Comparison of ENCODE assay signal across 18 cellular contexts in the genomic region with DNA sequence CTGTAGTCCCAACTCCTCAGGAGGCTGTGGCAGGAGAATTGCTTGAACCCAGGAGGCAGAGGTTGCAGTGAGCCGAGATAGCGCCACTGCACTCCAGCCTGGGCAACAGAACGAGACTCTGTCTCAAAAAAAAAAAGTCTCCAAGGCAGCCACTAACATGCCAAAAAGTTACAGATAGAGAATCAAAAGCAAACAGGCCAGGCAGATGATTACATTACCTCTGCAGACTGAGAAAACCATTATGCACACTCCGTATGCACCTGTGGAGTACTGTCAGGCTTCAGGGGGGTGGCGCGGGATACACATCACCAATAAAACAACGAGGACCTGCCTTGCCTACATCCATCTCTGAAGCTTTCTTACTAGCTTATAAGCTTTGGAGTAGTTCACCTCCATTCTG. TPM values are rescaled to one million over a fixed set of nuclear protein-coding genes. Genes with fewer than 3 reads are reported as not detected.
DNase-seq lines count a peak whose midpoint lies in the region; ATAC-seq and TF ChIP-seq lines count a peak whose summit lies in the region.
"Had no signal": no experiment of that assay in that cellular context is flagged by ENCODE, and none has a peak within 500 bp of the region (broad histone marks: within the 10 kb centered on the region; RNA-seq: fewer than 3 reads in every experiment).

No MANE protein-coding gene starts in this region.

- H3K27ac ChIP-seq in body of pancreas (peak overlapping the region in 3 of 4 donors; percentile 45 to 53 (median 47)), trophoblast cell (ENCODE audit: low read depth, low read length) (no peak overlapping the region), thoracic aorta (peak overlapping the region in 1 of 2 donors; percentile 70)
- H3K27ac ChIP-seq: BLaER1 treated with 17β-estradiol and CSF1 and Interleukin-3, amounts not matched to agents 10 nM and 100 nM; GM23248; HL-60 had no signal

- H3K36me3 Mint-ChIP-seq in T-helper 17 cell (ENCODE audit: low read depth), result no peaks in the 10 kb centered on the region

- H3K79me1 ChIP-seq in trophoblast cell (ENCODE audit: low read length), result no peaks in the 10 kb centered on the region

- intact Hi-C loops in body of pancreas (cut with DNase I), result loop anchor here (10.0 kb wide), 1 partner anchor 131 kb away; no protein-coding TSS in a partner anchor

- no peak overlapping the region for H4K12ac ChIP-seq in trophoblast cell (ENCODE audit: low read depth, low read length)

- no peak overlapping the region for H3K18ac ChIP-seq in trophoblast cell (ENCODE audit: low read length)

- H3K27me3 ChIP-seq in body of pancreas (no peaks in the 10 kb centered on the region), trophoblast cell (ENCODE audit: insufficient read depth, low read length) (no peaks in the 10 kb centered on the region), thoracic aorta (replicated peaks; ENCODE audit: insufficient read depth) (no peaks in the 10 kb centered on the region), MG63 (no peaks in the 10 kb centered on the region)
- H3K27me3 ChIP-seq: BLaER1 treated with 17β-estradiol and CSF1 and Interleukin-3, amounts not matched to agents 10 nM and 100 nM had no signal

- H3K4ac ChIP-seq in trophoblast cell (ENCODE audit: low read depth, low read length), result peak overlapping the region; percentile 2

- no peak overlapping the region for H3K4me2 ChIP-seq in trophoblast cell (ENCODE audit: low read length)
- H3K4me2 ChIP-seq: BLaER1 treated with 17β-estradiol and CSF1 and Interleukin-3, amounts not matched to agents 10 nM and 100 nM had no signal

- H4K91ac ChIP-seq in trophoblast cell (ENCODE audit: low read depth, low read length), result no peak overlapping the region

- no peak overlapping the region for H3K23ac ChIP-seq in trophoblast cell (ENCODE audit: low read length)

- no peaks in the 10 kb centered on the region for H3K27me3 Mint-ChIP-seq in T-helper 17 cell
- H3K27me3 Mint-ChIP-seq: B cell had no signal

- peaks cover 22% of the 10 kb centered on the region for H3K4me1 Mint-ChIP-seq in T-helper 17 cell

- H3K4me1 ChIP-seq in body of pancreas (peaks cover 66% of the 10 kb centered on the region), trophoblast cell (ENCODE audit: control insufficient read depth in 1 of 2, insufficient read depth in 2 of 2, low read length in 2 of 2) (no peaks in the 10 kb centered on the region), thoracic aorta (ENCODE audit: control insufficient read depth in 1 of 2, low read depth in 2 of 2) (peaks cover 30 to 48% of the 10 kb centered on the region in 2 donors)
- H3K4me1 ChIP-seq: HAP-1 had no signal

- no peak overlapping the region for H3K14ac ChIP-seq in trophoblast cell (ENCODE audit: low read length)

- WGBS in body of pancreas, 2 donors, result 32 to 44% methylated on average over 7 of the region's 7 CpGs
- WGBS in trophoblast cell (ENCODE audit: extremely low coverage, insufficient coverage, insufficient read length), result no CpG with 5 or more reads among the region's 7 CpGs

- H3K36me3 ChIP-seq in body of pancreas (replicated peaks in 1 of 2; ENCODE audit: insufficient read depth in 1 of 2, low read depth in 2 of 2), result no peaks in the 10 kb centered on the region
- peaks cover 0 to 8% of the 10 kb centered on the region in 2 experiments for H3K36me3 ChIP-seq in trophoblast cell (ENCODE audit: control insufficient read depth in 1 of 2, insufficient read depth in 2 of 2, low read length in 2 of 2)
- H3K36me3 ChIP-seq in thoracic aorta, result no peaks in the 10 kb centered on the region
- H3K36me3 ChIP-seq in MG63, result no peaks in the 10 kb centered on the region
- H3K36me3 ChIP-seq: HAP-1 had no signal

- no peak overlapping the region for H2BK120ac ChIP-seq in trophoblast cell (ENCODE audit: insufficient read depth, low read length, poor library complexity)

- H3K9me3 ChIP-seq in T-helper 17 cell (ENCODE audit: control insufficient read depth, low read length, poor library complexity, severe bottlenecking), result no peaks in the 10 kb centered on the region
- no peaks in the 10 kb centered on the region for H3K9me3 ChIP-seq in body of pancreas
- H3K9me3 ChIP-seq in trophoblast cell (ENCODE audit: insufficient read depth, low read depth, low read length), result no peaks in the 10 kb centered on the region
- no peaks in the 10 kb centered on the region for H3K9me3 ChIP-seq in thoracic aorta
- no peaks in the 10 kb centered on the region for H3K9me3 ChIP-seq in MG63
- H3K9me3 ChIP-seq: HAP-1 had no signal

- peaks cover 4% of the 10 kb centered on the region for H3K79me2 ChIP-seq in trophoblast cell (ENCODE audit: control insufficient read depth, insufficient read depth, low read length, poor library complexity)

- DNase-seq in T-helper 17 cell, result no peak
- DNase-seq in body of pancreas, result peak in 2 of 4 donors; percentile 15 to 36
- no peak for DNase-seq in trophoblast cell
- no peak for DNase-seq in thoracic aorta (ENCODE audit: low spot score)
- DNase-seq in MG63, result no peak
- no peak for DNase-seq in NCI-H187 (lab: John Stamatoyannopoulos, UW)
- DNase-seq in activated CD4-positive, CD25-positive, alpha-beta regulatory T cell (lab: John Stamatoyannopoulos, UW), result no peak
- DNase-seq: CD8-positive, alpha-beta T cell; COR-L47; DMS 273 treated with DMSO at 0.1 percent for 48 hours; DMS53; DND-41; EL; GM23248 had no signal

- H3K9ac ChIP-seq in trophoblast cell (ENCODE audit: low read length), result no peak overlapping the region
- H3K9ac ChIP-seq: BLaER1 treated with 17β-estradiol and CSF1 and Interleukin-3, amounts not matched to agents 10 nM and 100 nM had no signal

- TF ChIP-seq CTCF in body of pancreas (IDR thresholded peaks at IDR 0.05) (no peak), thoracic aorta (IDR thresholded peaks at IDR 0.05) (no peak)

- H3K4me3 Mint-ChIP-seq in T-helper 17 cell, result no peak overlapping the region
- H3K4me3 Mint-ChIP-seq: B cell; CD8-positive, alpha-beta T cell had no signal

- no peak overlapping the region for H3K4me3 ChIP-seq in body of pancreas
- H3K4me3 ChIP-seq in trophoblast cell (ENCODE audit: low read depth, low read length), result no peak overlapping the region
- H3K4me3 ChIP-seq in thoracic aorta, result peak overlapping the region; percentile 4
- H3K4me3 ChIP-seq in MG63, result no peak overlapping the region
- H3K4me3 ChIP-seq: BLaER1 treated with 17β-estradiol and CSF1 and Interleukin-3, amounts not matched to agents 10 nM and 100 nM; GM23248; HAP-1 had no signal

- peak overlapping the region; percentile 14 for H3K27ac Mint-ChIP-seq in T-helper 17 cell
- H3K27ac Mint-ChIP-seq: B cell; CD8-positive, alpha-beta T cell had no signal

- no peak for ATAC-seq in T-helper 17 cell
- peak; percentile 51 for ATAC-seq in body of pancreas
- no peak for ATAC-seq in thoracic aorta (ENCODE audit: insufficient number of reproducible peaks, low FRiP score, low read depth)
- ATAC-seq: CD8-positive, alpha-beta T cell had no signal

- no peak for TF ChIP-seq POLR2A in body of pancreas (IDR thresholded peaks at IDR 0.05)

- no peak overlapping the region for H2AFZ ChIP-seq in trophoblast cell (ENCODE audit: insufficient read depth, low read length, poor library complexity)
- H2AFZ ChIP-seq: GM23248 had no signal

- H4K8ac ChIP-seq in trophoblast cell (ENCODE audit: low read depth, low read length), result no peak overlapping the region

- H2BK12ac ChIP-seq in trophoblast cell (ENCODE audit: low read length), result no peak overlapping the region

- H2AK5ac ChIP-seq in trophoblast cell (ENCODE audit: low read length), result no peak overlapping the region

- no peak overlapping the region for H2BK5ac ChIP-seq in trophoblast cell (ENCODE audit: low read depth, low read length, poor library complexity)

RNA-seq across cellular contexts. Expression of a gene that starts 10.3 kb away (rescaled TPM):
- total RNA-seq in T-helper 17 cell, result 10 to 100 TPM; 11.2 to 12.2 TPM
- total RNA-seq in body of pancreas, result 10 to 100 TPM; 25.7 to 34.0 TPM
- 18.7 and 19.3 TPM in 2 replicates for polyA plus RNA-seq in trophoblast cell (2013)
- total RNA-seq in thoracic aorta, result 10 to 100 TPM; 41.1 to 54.6 TPM
- 31.9 and 33.1 TPM in 2 replicates for total RNA-seq in MG63 (2014; rRNA removed; shearing (Covaris generic); ENCODE audit: low replicate concordance)
